In genomic region chr9:136949239-136949816, GRCh38 we compare ENCODE assay signal across 8 cellular contexts. TPM values are rescaled to one million over a fixed set of nuclear protein-coding genes. Genes with fewer than 3 reads are reported as not detected.
A peak's percentile ranks its signal among the peaks of the same experiment; 100 is the strongest.
DNase-seq lines count a peak whose midpoint lies in the region; ATAC-seq and TF ChIP-seq lines count a peak whose summit lies in the region.

No MANE protein-coding gene starts in this region.

- H3K4me2 ChIP-seq in hepatocyte, result peak overlapping the region; percentile 94

- peak overlapping the region; percentile 76 for H3K27ac Mint-ChIP-seq in activated CD4-positive, alpha-beta memory T cell treated with anti-CD3 and anti-CD28 coated beads for 36 hours
- H3K27ac Mint-ChIP-seq in stimulated activated effector memory CD8-positive, alpha-beta T cell treated with anti-CD3 and anti-CD28 coated beads, Interleukin-12 subunit alpha, Interleukin-12 subunit beta, amount 100 ng/mL, for 72 hours, result peak overlapping the region; percentile 92

- no peaks in the 10 kb centered on the region for H3K9me3 Mint-ChIP-seq in activated CD4-positive, alpha-beta memory T cell treated with anti-CD3 and anti-CD28 coated beads for 36 hours
- H3K9me3 Mint-ChIP-seq in stimulated activated effector memory CD8-positive, alpha-beta T cell treated with anti-CD3 and anti-CD28 coated beads, Interleukin-12 subunit alpha, Interleukin-12 subunit beta, amount 100 ng/mL, for 72 hours, result no peaks in the 10 kb centered on the region

- no peak for TF ChIP-seq CTCF in hepatocyte (IDR thresholded peaks at IDR 0.05; ENCODE audit: poor library complexity)

- H3K4me1 Mint-ChIP-seq in activated CD4-positive, alpha-beta memory T cell treated with anti-CD3 and anti-CD28 coated beads for 36 hours (ENCODE audit: low read depth), result peaks cover 4% of the 10 kb centered on the region
- H3K4me1 Mint-ChIP-seq in stimulated activated effector memory CD8-positive, alpha-beta T cell treated with anti-CD3 and anti-CD28 coated beads, Interleukin-12 subunit alpha, Interleukin-12 subunit beta, amount 100 ng/mL, for 72 hours, result peaks cover 12% of the 10 kb centered on the region

- no peaks in the 10 kb centered on the region for H3K36me3 ChIP-seq in hepatocyte (replicated peaks; ENCODE audit: insufficient read depth, low read depth)

- peak overlapping the region; percentile 15 for H3K4me3 ChIP-seq in hepatocyte

- no peaks in the 10 kb centered on the region for H3K36me3 Mint-ChIP-seq in activated CD4-positive, alpha-beta memory T cell treated with anti-CD3 and anti-CD28 coated beads for 36 hours
- peaks cover 7% of the 10 kb centered on the region for H3K36me3 Mint-ChIP-seq in stimulated activated effector memory CD8-positive, alpha-beta T cell treated with anti-CD3 and anti-CD28 coated beads, Interleukin-12 subunit alpha, Interleukin-12 subunit beta, amount 100 ng/mL, for 72 hours

- H3K4me1 ChIP-seq in hepatocyte (ENCODE audit: insufficient read depth), result peaks cover 12% of the 10 kb centered on the region

- CTCF ChIA-PET in activated CD4-positive, alpha-beta memory T cell treated with anti-CD3 and anti-CD28 coated beads for 36 hours (lab: Charles Lee), result interaction anchor here (1.0 to 2.8 kb wide), 5 partner anchors 26 to 107 kb away, joined by 3 to 13 read pairs (median 8); partner anchors contain the start of genes AJM1 and NPDC1

- peaks cover 3% of the 10 kb centered on the region for H3K79me2 ChIP-seq in hepatocyte

- no peaks in the 10 kb centered on the region for H3K27me3 ChIP-seq in hepatocyte

- H4K20me1 ChIP-seq in hepatocyte (ENCODE audit: insufficient read depth, poor library complexity, severe bottlenecking), result no peaks in the 10 kb centered on the region

- peak overlapping the region; percentile 98 for H3K27ac ChIP-seq in hepatocyte

- intact Hi-C loops in activated CD4-positive, alpha-beta memory T cell treated with anti-CD3 and anti-CD28 coated beads for 36 hours (cut with micrococcal nuclease), result loop anchor here (2.0 to 10.0 kb wide), 3 partner anchors 43 to 159 kb away; partner anchors contain the start of genes FUT7, PAXX and TMEM141

- H3K9me2 ChIP-seq in hepatocyte (replicated peaks; ENCODE audit: insufficient read depth), result no peaks in the 10 kb centered on the region

- H3K27me3 Mint-ChIP-seq in activated CD4-positive, alpha-beta memory T cell treated with anti-CD3 and anti-CD28 coated beads for 36 hours, result no peaks in the 10 kb centered on the region

- ATAC-seq in HG02973 (IDR thresholded peaks at IDR 0.05; ENCODE audit: unreplicated experiment) (peak; percentile 4), HG03354 (IDR thresholded peaks at IDR 0.05; ENCODE audit: poor library complexity, severe bottlenecking, unreplicated experiment) (no peak)
- no peak for ATAC-seq in stimulated activated effector memory CD8-positive, alpha-beta T cell treated with anti-CD3 and anti-CD28 coated beads, Interleukin-12 subunit alpha, Interleukin-12 subunit beta, amount 100 ng/mL, for 72 hours

- POLR2A ChIA-PET in activated CD4-positive, alpha-beta memory T cell treated with anti-CD3 and anti-CD28 coated beads for 36 hours (lab: Charles Lee), result interaction anchor here (0.5 to 1.0 kb wide), 2 partner anchors 11 to 68 kb away, joined by 3 read pairs; no protein-coding TSS in a partner anchor

- H2AFZ ChIP-seq in hepatocyte, result no peak overlapping the region

- DNase-seq in activated CD4-positive, alpha-beta memory T cell treated with anti-CD3 and anti-CD28 coated beads for 36 hours, result no peak
- DNase-seq in hepatocyte (ENCODE audit: low spot score), result peak; percentile 66
- no peak for DNase-seq in stimulated activated effector memory CD8-positive, alpha-beta T cell treated with anti-CD3 and anti-CD28 coated beads, Interleukin-12 subunit alpha, Interleukin-12 subunit beta, amount 100 ng/mL, for 72 hours (ENCODE audit: low spot score in 2 of 2)
- DNase-seq in occipital lobe (lab: John Stamatoyannopoulos, UW), result no peak
- DNase-seq in activated CD4-positive, alpha-beta T cell treated with anti-CD3 and anti-CD28 coated beads for 4 hours, result no peak
- no peak for DNase-seq in anterior cingulate cortex (lab: John Stamatoyannopoulos, UW)

- H3K9me3 ChIP-seq in hepatocyte (ENCODE audit: low read depth), result no peaks in the 10 kb centered on the region

- 17% methylated on average over 15 of the region's 22 CpGs for WGBS in hepatocyte (ENCODE audit: low lambda C conversion rate, missing lambda C conversion rate)

- H3K4me3 Mint-ChIP-seq in activated CD4-positive, alpha-beta memory T cell treated with anti-CD3 and anti-CD28 coated beads for 36 hours, result peak overlapping the region; percentile 77
- peak overlapping the region; percentile 76 for H3K4me3 Mint-ChIP-seq in stimulated activated effector memory CD8-positive, alpha-beta T cell treated with anti-CD3 and anti-CD28 coated beads, Interleukin-12 subunit alpha, Interleukin-12 subunit beta, amount 100 ng/mL, for 72 hours

RNA-seq across cellular contexts. Expression of gene LCN12, which starts 2.7 kb away (rescaled TPM):
- total RNA-seq in activated CD4-positive, alpha-beta memory T cell treated with anti-CD3 and anti-CD28 coated beads for 36 hours, result 1 to 10 TPM; 1.6 to 2.1 TPM
- total RNA-seq in hepatocyte, result 1.6 and 4.1 TPM in 2 replicates
- polyA plus RNA-seq in hepatocyte, result 27.4 and 36.8 TPM in 2 replicates
- not detected for total RNA-seq in occipital lobe

RNA-seq across cellular contexts. Expression of gene C8G, which starts 4.3 kb away (rescaled TPM):
- under 1 TPM; 0.90 to 0.94 TPM for total RNA-seq in activated CD4-positive, alpha-beta memory T cell treated with anti-CD3 and anti-CD28 coated beads for 36 hours
- total RNA-seq in hepatocyte (5.7 and 15.7 TPM in 2 replicates), occipital lobe (not detected)
- 15.4 and 15.7 TPM in 2 replicates for polyA plus RNA-seq in hepatocyte

RNA-seq across cellular contexts. Expression of gene FBXW5, which starts 4.8 kb away (rescaled TPM):
- 10 to 100 TPM; 66.8 to 69.4 TPM for total RNA-seq in activated CD4-positive, alpha-beta memory T cell treated with anti-CD3 and anti-CD28 coated beads for 36 hours
- total RNA-seq in hepatocyte, result 141 and 179 TPM in 2 replicates
- 160 and 172 TPM in 2 replicates for polyA plus RNA-seq in hepatocyte
- total RNA-seq in occipital lobe, result 53.7 TPM

RNA-seq across cellular contexts. Expression of gene PTGDS, which starts 28.0 kb away (rescaled TPM):
- total RNA-seq in activated CD4-positive, alpha-beta memory T cell treated with anti-CD3 and anti-CD28 coated beads for 36 hours, result not detected
- total RNA-seq in hepatocyte (56.0 and 56.4 TPM in 2 replicates), occipital lobe (52.1 TPM)
- 290 and 383 TPM in 2 replicates for polyA plus RNA-seq in hepatocyte

RNA-seq across cellular contexts. Expression of gene LCNL1, which starts 33.5 kb away (rescaled TPM):
- total RNA-seq in activated CD4-positive, alpha-beta memory T cell treated with anti-CD3 and anti-CD28 coated beads for 36 hours, result not detected
- total RNA-seq in hepatocyte (0.04 and 0.13 TPM in 2 replicates), occipital lobe (0.16 TPM)
- polyA plus RNA-seq in hepatocyte, result 0.47 and 2.2 TPM in 2 replicates
